ENCODE assay signal across 26 cellular contexts in genomic region chr5:113463032-113463431, GRCh38. TPM values are rescaled to one million over a fixed set of nuclear protein-coding genes. Genes with fewer than 3 reads are reported as not detected.
"Had no signal": no experiment of that assay in that cellular context is flagged by ENCODE, and none has a peak within 500 bp of the region (broad histone marks: within the 10 kb centered on the region; RNA-seq: fewer than 3 reads in every experiment).

No MANE protein-coding gene starts in this region.

- H3K4me3 ChIP-seq: SJCRH30 had no signal

- H3K27ac ChIP-seq: RWPE1, SJCRH30 had no signal

- H3K36me3 ChIP-seq: SJCRH30 had no signal

- H3K27me3 ChIP-seq: SJCRH30 had no signal

- H3K4me1 ChIP-seq: SJCRH30 had no signal

- ATAC-seq: Panc1, PC-3, Right ventricle myocardium inferior, SK-N-SH treated with all-trans-retinoic acid at 6 μM for 48 hours had no signal

- DNase-seq: KBM-7; MV-4-11; NCI-H1048; NCI-H1105; NCI-H1417; NCI-H1436 treated with DMSO at 0.1 percent for 48 hours; NCI-H1694; NCI-H187 treated with DMSO at 0.1 percent for 48 hours; NCI-H2029 treated with DMSO at 0.1 percent for 48 hours; NCI-H2171; NCI-H226; NCI-H446; NCI-H510A; NCI-H524 treated with DMSO at 0.1 percent for 48 hours; NCI-H69; NCI-H774; NK-92 treated with Interleukin-12 subunit alpha and Interleukin-12 subunit beta, amount 100 ng/mL, for 24 hours; PC-3; SHP77 treated with DMSO at 0.1 percent for 48 hours; SJCRH30 had no signal

RNA-seq across cellular contexts. Expression of gene MCC, which starts 25.2 kb away (rescaled TPM):
- total RNA-seq: HT-29 had no signal

RNA-seq across cellular contexts. Expression of gene TSSK1B, which starts 28.2 kb away (rescaled TPM):
- total RNA-seq: HT-29, OCI-LY7, Right ventricle myocardium inferior had no signal
